In genomic region chr6:167781066-167781767, GRCh38 we compare ENCODE assay signal across 27 cellular contexts. TPM values are rescaled to one million over a fixed set of nuclear protein-coding genes. Genes with fewer than 3 reads are reported as not detected.
A peak's percentile ranks its signal among the peaks of the same experiment; 100 is the strongest.
DNase-seq lines count a peak whose midpoint lies in the region; ATAC-seq and TF ChIP-seq lines count a peak whose summit lies in the region.
"Had no signal": no experiment of that assay in that cellular context is flagged by ENCODE, and none has a peak within 500 bp of the region (broad histone marks: within the 10 kb centered on the region; RNA-seq: fewer than 3 reads in every experiment).

No MANE protein-coding gene starts in this region.

- H4K8ac ChIP-seq in mesendoderm (ENCODE audit: low read depth, low read length): no peak overlapping the region

- H3K36me3 Mint-ChIP-seq in MCF 10A (ENCODE audit: insufficient read depth, unreplicated experiment) (no peaks in the 10 kb centered on the region), neural progenitor cell (no peaks in the 10 kb centered on the region)
- H3K36me3 Mint-ChIP-seq: activated naive CD4-positive, alpha-beta T cell treated with anti-CD3 and anti-CD28 coated beads, Interleukin-2, amount 50 U/mL, for 72 hours; mesothelial cell of epicardium; natural killer cell; stimulated activated memory B cell treated with anti-CD40 and anti-IgM and Interleukin-4, amounts not matched to agents 10 μg/mL and 1 μg/mL and 100 μg/mL, for 72 hours had no signal

- no peak overlapping the region for H2BK120ac ChIP-seq in mesendoderm (ENCODE audit: low read depth, low read length)

- H3K56ac ChIP-seq in mesendoderm (ENCODE audit: low read length): no peak overlapping the region

- H3K23ac ChIP-seq in mesendoderm (ENCODE audit: low read length): no peak overlapping the region

- no peak overlapping the region for H3K18ac ChIP-seq in mesendoderm (ENCODE audit: low read length)

- no peak overlapping the region for H2AK5ac ChIP-seq in mesendoderm (ENCODE audit: low read length)

- H3K4me1 ChIP-seq in mammary epithelial cell (ENCODE audit: insufficient read depth, low read length) (no peaks in the 10 kb centered on the region), mesendoderm (ENCODE audit: control insufficient read depth, low read depth, low read length) (no peaks in the 10 kb centered on the region), neural progenitor cell (peaks cover 12% of the 10 kb centered on the region)
- H3K4me1 ChIP-seq: BE2C had no signal

- H4K20me1 ChIP-seq in mammary epithelial cell (ENCODE audit: insufficient read depth, low read length): no peaks in the 10 kb centered on the region
- H4K20me1 ChIP-seq in neural progenitor cell (ENCODE audit: low read depth): no peaks in the 10 kb centered on the region

- intact Hi-C loops in MCF 10A (cut with micrococcal nuclease) (no loop called here), mammary epithelial cell (cut with micrococcal nuclease) (no loop called here)

- H2AFZ ChIP-seq in mammary epithelial cell (ENCODE audit: low read depth, low read length): no peak overlapping the region
- no peak overlapping the region for H2AFZ ChIP-seq in neural progenitor cell (replicated peaks)

- TF ChIP-seq CTCF in MCF 10A (IDR thresholded peaks at IDR 0.05; ENCODE audit: unreplicated experiment) (no peak), mammary epithelial cell (conservative IDR thresholded peaks at IDR 0.05 in 1 of 2, IDR thresholded peaks at IDR 0.05 in 1 of 2; ENCODE audit: extremely low read depth in 1 of 2, insufficient read depth in 1 of 2, low read depth in 1 of 2, low read length in 2 of 2) (no peak), neural progenitor cell (IDR thresholded peaks at IDR 0.05) (no peak)

- H3K9me3 ChIP-seq in mammary epithelial cell (replicated peaks; ENCODE audit: insufficient read depth, low read length): no peaks in the 10 kb centered on the region
- no peaks in the 10 kb centered on the region for H3K9me3 ChIP-seq in neural progenitor cell (ENCODE audit: low read depth)
- H3K9me3 ChIP-seq: BE2C had no signal

- in situ Hi-C loops in mammary epithelial cell (cut with MboI; ENCODE audit: low sequenced_read_pairs in 2 of 2): no loop called here

- H3K36me3 ChIP-seq in mammary epithelial cell (ENCODE audit: insufficient read depth, low read length): no peaks in the 10 kb centered on the region
- no peaks in the 10 kb centered on the region for H3K36me3 ChIP-seq in mesendoderm (ENCODE audit: control insufficient read depth, insufficient read depth, low read length)
- no peaks in the 10 kb centered on the region for H3K36me3 ChIP-seq in neural progenitor cell
- H3K36me3 ChIP-seq: BE2C, cardiac muscle cell, WERI-Rb-1 had no signal

- BruUV-seq in MCF 10A (replicated peaks; lab: Mats Ljungman, UMichigan) (no TSS peak), mammary epithelial cell (replicated peaks; lab: Mats Ljungman, UMichigan) (no TSS peak)

- WGBS in mammary epithelial cell (ENCODE audit: low coverage, missing lambda C conversion rate): 59% methylated on average over 11 of the region's 15 CpGs
- no CpG with 5 or more reads among the region's 15 CpGs for WGBS in mesendoderm (ENCODE audit: extremely low coverage, insufficient coverage, low lambda C conversion rate)

- no peak overlapping the region for H2BK15ac ChIP-seq in mesendoderm (replicated peaks; ENCODE audit: low read depth)

- POLR2A ChIA-PET in MCF 10A (lab: Yijun Ruan, JAX): no interaction called here

- CTCF ChIA-PET in MCF 10A (lab: Yijun Ruan, JAX) (no interaction called here), mammary epithelial cell (lab: Charles Lee; ENCODE audit: low non-redundant PET) (no interaction called here)

- H3K27me3 Mint-ChIP-seq in MCF 10A (ENCODE audit: insufficient read depth, unreplicated experiment) (peaks cover 40% of the 10 kb centered on the region), neural progenitor cell (ENCODE audit: insufficient read depth, low read depth) (peaks cover 6% of the 10 kb centered on the region)

- H3K27ac ChIP-seq in mammary epithelial cell (ENCODE audit: insufficient read depth, low read depth, low read length): no peak overlapping the region
- H3K27ac ChIP-seq in mesendoderm (ENCODE audit: low read depth, low read length): no peak overlapping the region
- no peak overlapping the region for H3K27ac ChIP-seq in neural progenitor cell
- H3K27ac ChIP-seq: cardiac muscle cell, HL-60, WERI-Rb-1 had no signal

- no peak overlapping the region for H3K4ac ChIP-seq in mesendoderm (ENCODE audit: low read depth, low read length)

- H3K4me2 ChIP-seq in mammary epithelial cell (ENCODE audit: insufficient read depth, low read depth, low read length): no peak overlapping the region
- no peak overlapping the region for H3K4me2 ChIP-seq in mesendoderm (ENCODE audit: low read length)
- H3K4me2 ChIP-seq in neural progenitor cell: no peak overlapping the region

- no peak overlapping the region for H3K4me3 ChIP-seq in mammary epithelial cell (replicated peaks in 1 of 3; ENCODE audit: insufficient read depth in 1 of 3, low read depth in 2 of 3, low read length in 3 of 3)
- no peak overlapping the region for H3K4me3 ChIP-seq in mesendoderm (ENCODE audit: low read length)
- no peak overlapping the region for H3K4me3 ChIP-seq in neural progenitor cell
- H3K4me3 ChIP-seq: cardiac muscle cell had no signal

- H3K9me3 Mint-ChIP-seq in MCF 10A (ENCODE audit: unreplicated experiment) (no peaks in the 10 kb centered on the region), neural progenitor cell (no peaks in the 10 kb centered on the region)
- H3K9me3 Mint-ChIP-seq: activated naive CD4-positive, alpha-beta T cell treated with anti-CD3 and anti-CD28 coated beads, Interleukin-2, amount 50 U/mL, for 72 hours; activated T-helper 17 cell treated with anti-CD3 and anti-CD28 coated beads, Interleukin-2, amount 50 U/mL, for 72 hours; mesothelial cell of epicardium; natural killer cell; stimulated activated memory B cell treated with anti-CD40 and anti-IgM and Interleukin-4, amounts not matched to agents 10 μg/mL and 1 μg/mL and 100 μg/mL, for 72 hours had no signal

- H3K4me1 Mint-ChIP-seq in MCF 10A (ENCODE audit: insufficient read depth, unreplicated experiment) (no peaks in the 10 kb centered on the region), neural progenitor cell (peaks cover 16% of the 10 kb centered on the region)
- H3K4me1 Mint-ChIP-seq: activated T-helper 17 cell treated with anti-CD3 and anti-CD28 coated beads, Interleukin-2, amount 50 U/mL, for 72 hours; natural killer cell; stimulated activated memory B cell treated with anti-CD40 and anti-IgM and Interleukin-4, amounts not matched to agents 10 μg/mL and 1 μg/mL and 100 μg/mL, for 72 hours had no signal

- no peaks in the 10 kb centered on the region for H3F3A ChIP-seq in neural progenitor cell (ENCODE audit: low read depth)

- H3K79me2 ChIP-seq in mammary epithelial cell (ENCODE audit: insufficient read depth, low read length): no peaks in the 10 kb centered on the region
- H3K79me2 ChIP-seq in mesendoderm (ENCODE audit: control insufficient read depth, insufficient read depth, low read length): no peaks in the 10 kb centered on the region
- no peaks in the 10 kb centered on the region for H3K79me2 ChIP-seq in neural progenitor cell (ENCODE audit: low read depth)

- DNase-seq in MCF 10A (ENCODE audit: unreplicated experiment) (peak; percentile 17), mammary epithelial cell (no peak), NCI-H345 (lab: John Stamatoyannopoulos, UW) (peak; percentile 82), mesendoderm (no peak), neural progenitor cell (ENCODE audit: low spot score) (no peak)
- DNase-seq in activated CD8-positive, alpha-beta memory T cell treated with anti-CD3 and anti-CD28 coated beads for 24 hours: no peak
- DNase-seq: activated CD4-positive, alpha-beta T cell treated with anti-CD3 and anti-CD28 coated beads, Interleukin-2, amount 50 U/mL, for 1 hour; anterior cingulate cortex; BE2C; DND-41; GOT3; Kasumi-1; left colon; natural killer cell; OCI-M1; retina; stimulated activated CD4-positive, alpha-beta T cell treated with anti-CD3 and anti-CD28 coated beads, Interleukin-2, amount 100 ng/mL, for 48 hours; WERI-Rb-1 had no signal

- H3K27me3 ChIP-seq in mammary epithelial cell (ENCODE audit: insufficient read depth, low read length): no peaks in the 10 kb centered on the region
- H3K27me3 ChIP-seq in mesendoderm (ENCODE audit: insufficient read depth, low read length, poor library complexity): no peaks in the 10 kb centered on the region
- no peaks in the 10 kb centered on the region for H3K27me3 ChIP-seq in neural progenitor cell
- H3K27me3 ChIP-seq: BE2C, cardiac muscle cell had no signal

- H3K4me3 Mint-ChIP-seq in MCF 10A (ENCODE audit: unreplicated experiment) (no peak overlapping the region), neural progenitor cell (no peak overlapping the region)
- H3K4me3 Mint-ChIP-seq: activated T-helper 17 cell treated with anti-CD3 and anti-CD28 coated beads, Interleukin-2, amount 50 U/mL, for 72 hours; mesothelial cell of epicardium; natural killer cell; stimulated activated memory B cell treated with anti-CD40 and anti-IgM and Interleukin-4, amounts not matched to agents 10 μg/mL and 1 μg/mL and 100 μg/mL, for 72 hours had no signal

- H3K79me1 ChIP-seq in mesendoderm (ENCODE audit: low read length): no peaks in the 10 kb centered on the region

- H2BK5ac ChIP-seq in mesendoderm (ENCODE audit: low read length): no peak overlapping the region

- H4K5ac ChIP-seq in mesendoderm (ENCODE audit: low read length): no peak overlapping the region

- dilution Hi-C loops in mammary epithelial cell (cut with HindIII; ENCODE audit: low sequenced_read_pairs): no loop called here

- ATAC-seq in esophagus mucosa (peak; percentile 82), HG02981 (IDR thresholded peaks at IDR 0.05; ENCODE audit: unreplicated experiment) (no peak)
- ATAC-seq: activated naive CD4-positive, alpha-beta T cell treated with anti-CD3 and anti-CD28 coated beads, Interleukin-2, amount 50 U/mL, for 72 hours; activated T-helper 17 cell treated with anti-CD3 and anti-CD28 coated beads, Interleukin-2, amount 50 U/mL, for 72 hours; left colon; natural killer cell; Right ventricle myocardium inferior had no signal

- no peak overlapping the region for H3K27ac Mint-ChIP-seq in MCF 10A (ENCODE audit: low read depth, unreplicated experiment)
- no peak overlapping the region for H3K27ac Mint-ChIP-seq in neural progenitor cell
- H3K27ac Mint-ChIP-seq: activated T-helper 17 cell treated with anti-CD3 and anti-CD28 coated beads, Interleukin-2, amount 50 U/mL, for 72 hours; mesothelial cell of epicardium; natural killer cell; stimulated activated memory B cell treated with anti-CD40 and anti-IgM and Interleukin-4, amounts not matched to agents 10 μg/mL and 1 μg/mL and 100 μg/mL, for 72 hours had no signal

- H3K9ac ChIP-seq in mammary epithelial cell (ENCODE audit: insufficient read depth, low read length) (no peak overlapping the region), mesendoderm (ENCODE audit: low read length) (no peak overlapping the region), neural progenitor cell (no peak overlapping the region)

RNA-seq across cellular contexts. Expression of gene AFDN, which starts 45.5 kb away (rescaled TPM):
- total RNA-seq in MCF 10A (2022) (115 and 124 TPM in 2 replicates), mammary epithelial cell (100 to 1,000 TPM; 117 to 129 TPM), esophagus mucosa (134 TPM), neural progenitor cell (ENCODE audit: low replicate concordance) (261 and 357 TPM in 2 replicates)
- polyA plus RNA-seq in mammary epithelial cell: 29.4 TPM
- polyA minus RNA-seq in mammary epithelial cell: 92.8 TPM
- polyA plus RNA-seq in mesendoderm (2013, experiment 1 of 2): 115 TPM
- polyA plus RNA-seq in mesendoderm (2013, experiment 2 of 2): 113 TPM

Comparison
In these comparisons a context has a peak if more than half of its experiments do, and no peak if none do; other contexts are left out.
1. DNase-seq: peak in MCF 10A (single experiment) and NCI-H345 (single experiment); none in mammary epithelial cell (single experiment), activated CD8-positive, alpha-beta memory T cell treated with anti-CD3 and anti-CD28 coated beads for 24 hours (single experiment), mesendoderm (single experiment) and neural progenitor cell (single experiment).